In the genomic region with DNA sequence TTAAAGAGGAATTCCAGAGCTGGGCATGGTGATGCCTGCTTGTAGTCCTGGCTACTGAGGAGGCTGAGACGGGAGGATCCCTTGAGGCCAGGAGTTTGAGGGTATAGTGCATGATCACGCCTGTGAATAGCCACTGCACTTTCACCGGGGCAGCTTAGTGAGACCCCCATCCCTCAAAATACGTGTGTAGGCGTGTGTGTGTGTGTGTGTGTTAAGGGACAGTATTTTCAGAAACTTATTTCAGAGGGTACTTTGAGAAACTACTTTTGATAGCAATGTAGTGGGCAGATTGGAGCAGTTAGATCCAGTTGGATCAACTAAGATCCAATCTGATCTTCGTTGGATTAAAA, we compare ENCODE assay signal across 20 cellular contexts.
A peak's percentile ranks its signal among the peaks of the same experiment; 100 is the strongest.
DNase-seq lines count a peak whose midpoint lies in the region; ATAC-seq, FAIRE-seq and TF ChIP-seq lines count a peak whose summit lies in the region.
"Had no signal": no experiment of that assay in that cellular context is flagged by ENCODE, and none has a peak within 500 bp of the region (broad histone marks: within the 10 kb centered on the region; RNA-seq: fewer than 3 reads in every experiment).

No MANE protein-coding gene starts in this region.

- in situ Hi-C loops in IMR-90 (cut with MboI; ENCODE audit: low sequenced_read_pairs) (no loop called here), K562 (cut with MboI) (no loop called here), KBM-7 (cut with MboI; ENCODE audit: low pct_unique_long_range_greater_than_20kb, low sequenced_read_pairs) (no loop called here)

- H2BK15ac ChIP-seq in IMR-90 (ENCODE audit: low read depth, low read length): peak overlapping the region; percentile 26; the same call in 2 of the 3 replicates

- H3K9me3 ChIP-seq in A673 (ENCODE audit: low read depth, low read length, poor library complexity, severe bottlenecking) (peaks cover 16% of the 10 kb centered on the region), IMR-90 (ENCODE audit: control insufficient read depth, insufficient read depth, low read length) (peaks cover 7% of the 10 kb centered on the region), K562 (replicated peaks; ENCODE audit: control insufficient read depth, insufficient read depth, low read depth, low read length) (peaks cover 12% of the 10 kb centered on the region)
- H3K9me3 ChIP-seq: BE2C, HAP-1 had no signal

- peaks cover 28% of the 10 kb centered on the region for H3K4me1 Mint-ChIP-seq in nephron progenitor cell

- H3K23ac ChIP-seq in IMR-90 (ENCODE audit: low read depth, low read length): no peak overlapping the region

- TF ChIP-seq POLR2A in IMR-90 (IDR thresholded peaks at IDR 0.05; ENCODE audit: low read depth, low read length): no peak
- no peak for TF ChIP-seq POLR2A in K562 (conservative IDR thresholded peaks at IDR 0.05)

- H3K27ac Mint-ChIP-seq in nephron progenitor cell: peak overlapping the region; percentile 73
- H3K27ac Mint-ChIP-seq: CD8-positive, alpha-beta T cell; HFFc6 had no signal

- H3K36me3 Mint-ChIP-seq in nephron progenitor cell (ENCODE audit: low read depth): peaks cover 41% of the 10 kb centered on the region

- intact Hi-C loops in A673 (cut with micrococcal nuclease; ENCODE audit: unreplicated experiment): no loop called here
- intact Hi-C loops in IMR-90 (cut with micrococcal nuclease): no loop called here
- intact Hi-C loops in K562 (cut with micrococcal nuclease): no loop called here

- H4K20me1 ChIP-seq in IMR-90 (ENCODE audit: insufficient read depth, low read length) (no peaks in the 10 kb centered on the region), K562 (replicated peaks; ENCODE audit: control insufficient read depth, insufficient read depth, low read length) (no peaks in the 10 kb centered on the region)

- no peak for TF ChIP-seq CTCF in A673 (conservative IDR thresholded peaks at IDR 0.05; ENCODE audit: low read depth, low read length)
- TF ChIP-seq CTCF in IMR-90 (conservative IDR thresholded peaks at IDR 0.05; ENCODE audit: low read depth, low read length): no peak
- TF ChIP-seq CTCF in K562 (IDR thresholded peaks at IDR 0.05 in 2 of 3, conservative IDR thresholded peaks at IDR 0.05 in 1 of 3; ENCODE audit: insufficient read depth in 2 of 3, low read depth in 1 of 3, low read length in 3 of 3): no peak
- TF ChIP-seq CTCF in nephron progenitor cell (IDR thresholded peaks at IDR 0.05): no peak

- no peak overlapping the region for H3K4me2 ChIP-seq in IMR-90 (ENCODE audit: low read depth, low read length)
- no peak overlapping the region for H3K4me2 ChIP-seq in K562 (ENCODE audit: insufficient read depth, low read length)

- no CpG with 5 or more reads among the region's 6 CpGs for WGBS in IMR-90 (ENCODE audit: extremely low coverage in 2 of 2, insufficient read length in 1 of 2), 2 experiments
- WGBS in K562 (ENCODE audit: insufficient coverage, low coverage, missing lambda C conversion rate): 89% methylated on average over 6 of the region's 6 CpGs

- POLR2A ChIA-PET in A673 (lab: Charles Lee; ENCODE audit: low non-redundant PET) (no interaction called here), IMR-90 (lab: Charles Lee; ENCODE audit: unreplicated experiment) (no interaction called here), K562 (lab: Yijun Ruan, JAX) (interaction anchor here (0.6 kb wide), 1 partner anchor 180 kb away, joined by 3 read pairs; no protein-coding TSS in a partner anchor)

- no peak overlapping the region for H2BK5ac ChIP-seq in IMR-90 (ENCODE audit: low read depth, low read length, poor library complexity, severe bottlenecking)

- no peak for TF ChIP-seq RAD21 in IMR-90 (IDR thresholded peaks at IDR 0.05; ENCODE audit: low read length)
- no peak for TF ChIP-seq RAD21 in K562 (CRISPR knock-in tag; conservative IDR thresholded peaks at IDR 0.05 in 1 of 2, IDR thresholded peaks at IDR 0.05 in 1 of 2)

- peaks cover 82% of the 10 kb centered on the region for H3K79me2 ChIP-seq in K562 (ENCODE audit: control insufficient read depth, insufficient read depth, low read length)

- H3K79me1 ChIP-seq in IMR-90 (ENCODE audit: low read depth in 1 of 2, low read length in 2 of 2): peaks cover 27 to 63% of the 10 kb centered on the region in 2 experiments

- H3K27ac ChIP-seq in A673 (ENCODE audit: low read depth, low read length, poor library complexity, severe bottlenecking) (peak overlapping the region; percentile 70), IMR-90 (ENCODE audit: insufficient read depth, low read length) (no peak overlapping the region), K562 (ENCODE audit: extremely low read depth, low read depth, low read length) (no peak overlapping the region)
- H3K27ac ChIP-seq: C4-2B had no signal

- no peak overlapping the region for H2AFZ ChIP-seq in IMR-90 (replicated peaks; ENCODE audit: low read length, poor library complexity)
- H2AFZ ChIP-seq in K562 (ENCODE audit: low read depth, low read length): no peak overlapping the region

- no peak overlapping the region for H2BK120ac ChIP-seq in IMR-90 (ENCODE audit: low read depth, low read length)

- peaks cover 75% of the 10 kb centered on the region for H3K4me1 ChIP-seq in A673 (ENCODE audit: insufficient read depth, low read length, poor library complexity, severe bottlenecking)
- H3K4me1 ChIP-seq in IMR-90 (ENCODE audit: control insufficient read depth, insufficient read depth, low read length): peaks cover 10% of the 10 kb centered on the region
- H3K4me1 ChIP-seq in K562 (replicated peaks in 1 of 2; ENCODE audit: control insufficient read depth in 2 of 2, insufficient read depth in 2 of 2, low read length in 2 of 2): peaks cover 19 to 62% of the 10 kb centered on the region in 2 experiments; a peak in 4 of 5 replicates

- H3K9ac ChIP-seq in IMR-90 (ENCODE audit: low read depth, low read length): no peak overlapping the region
- no peak overlapping the region for H3K9ac ChIP-seq in K562 (ENCODE audit: insufficient read depth in 1 of 2, low read depth in 2 of 2, low read length in 2 of 2)

- 0 out of 2 replicates have a peak overlapping the region, but pooled peaks have one; percentile 33 for H2AK5ac ChIP-seq in IMR-90 (ENCODE audit: low read depth, low read length)

- FAIRE-seq in K562 (lab: Jason Lieb, UNC): no peak
- FAIRE-seq: A204.1, D721Med, GM12892 had no signal

- no peak overlapping the region for H3K18ac ChIP-seq in IMR-90 (ENCODE audit: low read depth, low read length)

- TF ChIP-seq EP300 in K562 (IDR thresholded peaks at IDR 0.05; ENCODE audit: low read length): no peak

- ATAC-seq in IMR-90 (ENCODE audit: low read depth) (no peak), K562 (no peak)
- ATAC-seq: CD8-positive, alpha-beta T cell had no signal

- H2BK20ac ChIP-seq in IMR-90 (ENCODE audit: low read depth, low read length): no peak overlapping the region

- H3K9me1 ChIP-seq in IMR-90 (ENCODE audit: insufficient read depth, low read length) (peaks cover 9% of the 10 kb centered on the region), K562 (ENCODE audit: control insufficient read depth, insufficient read depth, low read length) (no peaks in the 10 kb centered on the region)

- H3K27me3 Mint-ChIP-seq in nephron progenitor cell (ENCODE audit: low read depth, poor library complexity): no peaks in the 10 kb centered on the region

- H4K91ac ChIP-seq in IMR-90 (ENCODE audit: insufficient read depth, low read depth, low read length): no peak overlapping the region

- H3K4me3 Mint-ChIP-seq in nephron progenitor cell: no peak overlapping the region
- H3K4me3 Mint-ChIP-seq: CD8-positive, alpha-beta T cell; HFFc6 had no signal

- no peak overlapping the region for H2AK9ac ChIP-seq in IMR-90 (replicated peaks; ENCODE audit: low read depth, low read length, poor library complexity)

- no peak overlapping the region for H4K5ac ChIP-seq in IMR-90 (ENCODE audit: low read depth, low read length)

- no TSS peak for BruUV-seq in A673 (replicated peaks; lab: Mats Ljungman, UMichigan)
- no TSS peak for BruUV-seq in IMR-90 (replicated peaks; lab: Mats Ljungman, UMichigan)
- no TSS peak for BruUV-seq in K562 (replicated peaks; lab: Mats Ljungman, UMichigan)

- H4K8ac ChIP-seq in IMR-90 (ENCODE audit: low read depth in 2 of 2, low read length in 2 of 2): no peak overlapping the region

- peaks cover 11% of the 10 kb centered on the region for H3K9me3 Mint-ChIP-seq in nephron progenitor cell
- H3K9me3 Mint-ChIP-seq: HFFc6 had no signal

- H3K14ac ChIP-seq in IMR-90 (replicated peaks; ENCODE audit: low read depth, low read length): no peak overlapping the region

- no peak for DNase-seq in A673 (ENCODE audit: low spot score)
- no peak for DNase-seq in IMR-90
- DNase-seq in K562 (ENCODE audit: extremely low read depth in 1 of 4, low spot score in 3 of 4): no peak
- no peak for DNase-seq in nephron progenitor cell
- no peak for DNase-seq in middle frontal gyrus (ENCODE audit: extremely low spot score, low spot score)
- DNase-seq in KBM-7: no peak
- DNase-seq in dermis blood vessel endothelial cell: no peak
- DNase-seq: BE2C; CD8-positive, alpha-beta T cell; COR-L47; DMS153; DMS79 treated with DMSO at 0.1 percent for 48 hours; GDM1; GOT3; HFFc6 had no signal

- dilution Hi-C loops in IMR-90 (cut with HindIII; ENCODE audit: low sequenced_read_pairs, unreplicated experiment): no loop called here

- H3K36me3 ChIP-seq in A673 (ENCODE audit: insufficient read depth, low read length, poor library complexity, severe bottlenecking) (peaks cover 18% of the 10 kb centered on the region), IMR-90 (ENCODE audit: control insufficient read depth, insufficient read depth, low read length) (peaks cover 3% of the 10 kb centered on the region), K562 (ENCODE audit: control insufficient read depth, insufficient read depth, low read length) (peaks cover 32% of the 10 kb centered on the region)
- H3K36me3 ChIP-seq: BE2C had no signal

- H3K4me3 ChIP-seq in A673 (ENCODE audit: low read depth, low read length, poor library complexity, severe bottlenecking) (no peak overlapping the region), IMR-90 (ENCODE audit: insufficient read depth, low read depth, low read length) (no peak overlapping the region), K562 (no peak overlapping the region)
- H3K4me3 ChIP-seq: HAP-1 had no signal

- no peak overlapping the region for H3K56ac ChIP-seq in IMR-90 (ENCODE audit: extremely low read depth, insufficient read depth, low read length)

- H3K4ac ChIP-seq in IMR-90 (ENCODE audit: low read depth, low read length): no peak overlapping the region

- CTCF ChIA-PET in A673 (lab: Charles Lee) (no interaction called here), IMR-90 (lab: Yijun Ruan, JAX) (no interaction called here), K562 (lab: Yijun Ruan, JAX; ENCODE audit: low intra/inter-chr PET ratio) (no interaction called here)

- H3K27me3 ChIP-seq in A673 (replicated peaks; ENCODE audit: insufficient read depth, low read depth, low read length, poor library complexity) (no peaks in the 10 kb centered on the region), IMR-90 (ENCODE audit: control insufficient read depth, insufficient read depth, low read length) (no peaks in the 10 kb centered on the region), K562 (ENCODE audit: control insufficient read depth in 2 of 2, insufficient read depth in 2 of 2, low read length in 2 of 2) (no peaks in the 10 kb centered on the region)
- H3K27me3 ChIP-seq: BE2C had no signal

TF ChIP-seq in IMR-90, 13 proteins besides CTCF, POLR2A, EP300 and RAD21:
- no peak for TF ChIP-seq BHLHE40 (IDR thresholded peaks at IDR 0.05; ENCODE audit: low read depth, low read length)
TF ChIP-seq in IMR-90: peak in this region for 0.

TF ChIP-seq in K562, 482 proteins besides CTCF, POLR2A, EP300 and RAD21 (continues in another document):
- TF ChIP-seq ZNF121 (CRISPR knock-in tag; conservative IDR thresholded peaks at IDR 0.05): peak; percentile 91
